In genomic region chr15:65028338-65028737, GRCh38 we compare ENCODE assay signal across 7 cellular contexts. TPM values are rescaled to one million over a fixed set of nuclear protein-coding genes. Genes with fewer than 3 reads are reported as not detected.
DNase-seq lines count a peak whose midpoint lies in the region; ATAC-seq and TF ChIP-seq lines count a peak whose summit lies in the region.

No MANE protein-coding gene starts in this region.

- H3K4me3 Mint-ChIP-seq in WTC11: peak overlapping the region; percentile 75

- H3K4me2 ChIP-seq in hepatocyte: peak overlapping the region; percentile 95

- no peaks in the 10 kb centered on the region for H4K20me1 ChIP-seq in hepatocyte (ENCODE audit: insufficient read depth, poor library complexity, severe bottlenecking)

- WGBS in hepatocyte (ENCODE audit: low lambda C conversion rate, missing lambda C conversion rate): 64% methylated on average over 10 of the region's 10 CpGs
- 25 to 33% (median 27%) methylated on average over 10 of the region's 10 CpGs for WGBS in spleen, 5 donors

- peaks cover 8% of the 10 kb centered on the region for H3K36me3 Mint-ChIP-seq in WTC11

- H3K9me2 ChIP-seq in hepatocyte (replicated peaks; ENCODE audit: insufficient read depth): no peaks in the 10 kb centered on the region

- peaks cover 6% of the 10 kb centered on the region for H3K27me3 Mint-ChIP-seq in WTC11 (ENCODE audit: low read depth)

- H3K4me1 Mint-ChIP-seq in WTC11: peaks cover 22% of the 10 kb centered on the region

- H3K36me3 ChIP-seq in hepatocyte (replicated peaks; ENCODE audit: insufficient read depth, low read depth): no peaks in the 10 kb centered on the region
- peaks cover 0 to 37% (median 25%) of the 10 kb centered on the region in 6 donors for H3K36me3 ChIP-seq in spleen

- TF ChIP-seq CTCF in HFF-Myc (IDR thresholded peaks at IDR 0.05; ENCODE audit: low read depth, low read length, missing control alignments): no peak
- no peak for TF ChIP-seq CTCF in WTC11 (IDR thresholded peaks at IDR 0.05)
- no peak for TF ChIP-seq CTCF in hepatocyte (IDR thresholded peaks at IDR 0.05; ENCODE audit: poor library complexity)
- no peak for TF ChIP-seq CTCF in spleen (IDR thresholded peaks at IDR 0.05 in 8 of 11, conservative IDR thresholded peaks at IDR 0.05 in 3 of 11)

- POLR2A ChIA-PET in WTC11 (lab: Charles Lee): no interaction called here

- ATAC-seq in WTC11: no peak
- ATAC-seq in HG02973 (IDR thresholded peaks at IDR 0.05; ENCODE audit: unreplicated experiment): no peak

- no peaks in the 10 kb centered on the region for H3K27me3 ChIP-seq in hepatocyte
- no peaks in the 10 kb centered on the region for H3K27me3 ChIP-seq in spleen (replicated peaks in 1 of 7)

- H3K27ac ChIP-seq in hepatocyte (no peak overlapping the region), spleen (peak overlapping the region in 4 of 8 donors; percentile 10 to 89 (median 78))

- H2AFZ ChIP-seq in hepatocyte: no peak overlapping the region

- H3K27ac Mint-ChIP-seq in WTC11: no peak overlapping the region

- peaks cover 10% of the 10 kb centered on the region for H3K4me1 ChIP-seq in hepatocyte (ENCODE audit: insufficient read depth)
- H3K4me1 ChIP-seq in spleen: peaks cover 10 to 37% (median 25%) of the 10 kb centered on the region in 6 donors

- H3K9me3 Mint-ChIP-seq in WTC11: no peaks in the 10 kb centered on the region

- H3K79me2 ChIP-seq in hepatocyte: peaks cover 24% of the 10 kb centered on the region

- intact Hi-C loops in spleen (cut with DNase I; ENCODE audit: low total_unique reads): no loop called here

- H3K4me3 ChIP-seq in HFF-Myc (replicated peaks; ENCODE audit: low read depth, low read length) (peak overlapping the region; percentile 93), hepatocyte (peak overlapping the region; percentile 93), spleen (peak overlapping the region; percentile 77 to 98 (median 93))

- no peak for TF ChIP-seq POLR2A in spleen (IDR thresholded peaks at IDR 0.05)

- CTCF ChIA-PET in WTC11 (lab: Charles Lee): interaction anchor here (0.5 to 1.5 kb wide), 2 partner anchors 39 to 49 kb away, joined by 3 to 4 read pairs; no protein-coding TSS in a partner anchor

- DNase-seq in HFF-Myc (ENCODE audit: extremely low read depth, low read depth) (no peak), WTC11 (ENCODE audit: low spot score) (no peak), hepatocyte (ENCODE audit: low spot score) (no peak), spleen (no peak), SIG-M5 (lab: John Stamatoyannopoulos, UW) (no peak), NOMO-1 treated with DMSO at 0.1 percent for 48 hours (lab: John Stamatoyannopoulos, UW; ENCODE audit: unreplicated experiment) (no peak)

- H3K9me3 ChIP-seq in hepatocyte (ENCODE audit: low read depth) (no peaks in the 10 kb centered on the region), spleen (no peaks in the 10 kb centered on the region)

TF ChIP-seq in WTC11, 78 proteins besides CTCF, POLR2A, EP300 and RAD21 (continues in another document):
- TF ChIP-seq NFYB (CRISPR knock-in tag; conservative IDR thresholded peaks at IDR 0.05; ENCODE audit: low read depth): no peak
- no peak for TF ChIP-seq ZNF423 (CRISPR knock-in tag; IDR thresholded peaks at IDR 0.05)
- no peak for TF ChIP-seq SMAD3 (CRISPR knock-in tag; IDR thresholded peaks at IDR 0.05; ENCODE audit: borderline replicate concordance)
- no peak for TF ChIP-seq ZNF232 (CRISPR knock-in tag; IDR thresholded peaks at IDR 0.05)
- TF ChIP-seq ZBTB43 (CRISPR knock-in tag; IDR thresholded peaks at IDR 0.05): no peak
- no peak for TF ChIP-seq NR1H2 (CRISPR knock-in tag; IDR thresholded peaks at IDR 0.05)
- no peak for TF ChIP-seq ZSCAN18 (CRISPR knock-in tag; IDR thresholded peaks at IDR 0.05)
- no peak for TF ChIP-seq SP1 (CRISPR knock-in tag; conservative IDR thresholded peaks at IDR 0.05)
- no peak for TF ChIP-seq GTF2I (CRISPR knock-in tag; conservative IDR thresholded peaks at IDR 0.05)
- TF ChIP-seq ZNF425 (CRISPR knock-in tag; conservative IDR thresholded peaks at IDR 0.05): no peak
- TF ChIP-seq HMGXB4 (CRISPR knock-in tag; IDR thresholded peaks at IDR 0.05): no peak
- TF ChIP-seq ATF1 (CRISPR knock-in tag; IDR thresholded peaks at IDR 0.05): no peak
- TF ChIP-seq ETV6 (CRISPR knock-in tag; IDR thresholded peaks at IDR 0.05): no peak
- TF ChIP-seq ZNF138 (CRISPR knock-in tag; conservative IDR thresholded peaks at IDR 0.05): no peak

RNA-seq across cellular contexts. Expression of gene MTFMT, which starts 1.1 kb away (rescaled TPM):
- total RNA-seq in WTC11 (2021) (22.3 to 28.8 TPM (median 26.7 TPM) in 3 replicates), hepatocyte (15.4 and 18.2 TPM in 2 replicates), spleen (10 to 100 TPM; 10.8 to 27.5 (median 14.8) TPM)
- polyA plus RNA-seq in hepatocyte (16.8 TPM in 2 replicates), spleen (1 to 10 TPM; 3.7 to 8.3 (median 5.7) TPM)

RNA-seq across cellular contexts. Expression of gene SLC51B, which starts 16.8 kb away (rescaled TPM):
- total RNA-seq in WTC11 (2021) (not detected in 3 replicates), hepatocyte (6.5 and 8.8 TPM in 2 replicates), spleen (not detected)
- polyA plus RNA-seq in hepatocyte (5.8 and 8.6 TPM in 2 replicates), spleen (under 1 TPM in 1 of 3 donors, not detected in 2; 0.09 TPM)

RNA-seq across cellular contexts. Expression of gene SPG21, which starts 38.6 kb away (rescaled TPM):
- 69.9 to 84.0 TPM (median 79.9 TPM) in 3 replicates for total RNA-seq in WTC11 (2021)
- 86.4 and 111 TPM in 2 replicates for total RNA-seq in hepatocyte
- polyA plus RNA-seq in hepatocyte: 138 and 149 TPM in 2 replicates
- 100 to 1,000 TPM in 1 of 7 donors, 10 to 100 TPM in 6; 78.1 to 101 (median 82.2) TPM for total RNA-seq in spleen
- polyA plus RNA-seq in spleen: 10 to 100 TPM; 48.9 to 63.7 (median 61.9) TPM

RNA-seq across cellular contexts. Expression of gene RASL12, which starts 39.5 kb away (rescaled TPM):
- total RNA-seq in WTC11 (2021): 5.6 to 6.8 TPM (median 6.5 TPM) in 3 replicates
- 6.4 and 6.5 TPM in 2 replicates for total RNA-seq in hepatocyte
- polyA plus RNA-seq in hepatocyte: 4.6 and 5.1 TPM in 2 replicates
- total RNA-seq in spleen: 10 to 100 TPM in 2 of 7 donors, 1 to 10 TPM in 5; 8.3 to 38.5 (median 9.4) TPM
- polyA plus RNA-seq in spleen: 1 to 10 TPM; 2.7 to 6.5 (median 6.1) TPM

RNA-seq across cellular contexts. Expression of gene KBTBD13, which starts 48.2 kb away (rescaled TPM):
- 0.05 TPM in 1 of 3 replicates, not detected in the others for total RNA-seq in WTC11 (2021)
- not detected in 2 replicates for total RNA-seq in hepatocyte
- polyA plus RNA-seq in hepatocyte: 0.10 and 0.56 TPM in 2 replicates
- total RNA-seq in spleen: not detected
- polyA plus RNA-seq in spleen: not detected
